In genomic region chr16:86199871-86200700, GRCh38 we compare ENCODE assay signal across 23 cellular contexts.
DNase-seq lines count a peak whose midpoint lies in the region; ATAC-seq and TF ChIP-seq lines count a peak whose summit lies in the region.
"Had no signal": no experiment of that assay in that cellular context is flagged by ENCODE, and none has a peak within 500 bp of the region (broad histone marks: within the 10 kb centered on the region; RNA-seq: fewer than 3 reads in every experiment).

No MANE protein-coding gene starts in this region.

- H2BK15ac ChIP-seq in mesenchymal stem cell (ENCODE audit: low read depth, poor library complexity, severe bottlenecking) = no peak overlapping the region

- H3K4me3 ChIP-seq in esophagus (ENCODE audit: low read depth in 1 of 2, low read length in 2 of 2) (no peak overlapping the region), mesenchymal stem cell (ENCODE audit: insufficient read depth in 1 of 2, low read depth in 1 of 2, low read length in 2 of 2) (no peak overlapping the region), smooth muscle cell (peak overlapping the region; percentile 23), breast epithelium (no peak overlapping the region)

- TF ChIP-seq POLR2A in breast epithelium (IDR thresholded peaks at IDR 0.05) = no peak

- H3K4me1 ChIP-seq in esophagus (ENCODE audit: control insufficient read depth in 2 of 2, insufficient read depth in 2 of 2, low read length in 1 of 2) = no peaks in the 10 kb centered on the region
- H3K4me1 ChIP-seq in mesenchymal stem cell (ENCODE audit: control insufficient read depth, insufficient read depth, low read depth, low read length) = peaks cover 3% of the 10 kb centered on the region
- peaks cover 36% of the 10 kb centered on the region for H3K4me1 ChIP-seq in smooth muscle cell (ENCODE audit: low read depth)
- H3K4me1 ChIP-seq in breast epithelium = no peaks in the 10 kb centered on the region

- H2AK5ac ChIP-seq in mesenchymal stem cell (ENCODE audit: low read length, severe bottlenecking) = no peak overlapping the region

- H3K4me2 ChIP-seq in mesenchymal stem cell (ENCODE audit: low read length, poor library complexity, severe bottlenecking) (no peak overlapping the region), smooth muscle cell (peak overlapping the region; percentile 81)

- H3K18ac ChIP-seq in mesenchymal stem cell (ENCODE audit: low read depth in 1 of 2, low read length in 2 of 2) = peak overlapping the region; percentile 62 to 77

- H2BK120ac ChIP-seq in mesenchymal stem cell (ENCODE audit: low read depth, low read length) = peak overlapping the region; percentile 61

- intact Hi-C loops in breast epithelium (cut with DNase I; ENCODE audit: low total_unique reads) = no loop called here

- peaks cover 0 to 2% of the 10 kb centered on the region in 2 donors for H3K9me3 ChIP-seq in esophagus (ENCODE audit: control insufficient read depth in 2 of 2, insufficient read depth in 1 of 2, low read depth in 1 of 2, low read length in 1 of 2)
- no peaks in the 10 kb centered on the region for H3K9me3 ChIP-seq in mesenchymal stem cell (ENCODE audit: control insufficient read depth, low read length)
- no peaks in the 10 kb centered on the region for H3K9me3 ChIP-seq in smooth muscle cell (replicated peaks; ENCODE audit: low read depth)
- H3K9me3 ChIP-seq in breast epithelium = no peaks in the 10 kb centered on the region

- no peak for ATAC-seq in HG02588 (IDR thresholded peaks at IDR 0.05; ENCODE audit: unreplicated experiment)
- ATAC-seq: activated CD4-positive, CD25-positive, alpha-beta regulatory T cell treated with anti-CD3 and anti-CD28 coated beads, Interleukin-2, amount 50 U/mL, for 24 hours; activated CD8-positive, alpha-beta T cell treated with anti-CD3 and anti-CD28 coated beads, Interleukin-2, amount 10 ng/mL, durations not matched to agents 7 days and 5 days; SK-N-SH treated with all-trans-retinoic acid at 6 μM for 48 hours had no signal

- no peak overlapping the region for H3K9ac ChIP-seq in mesenchymal stem cell (ENCODE audit: low read length)
- H3K9ac ChIP-seq in smooth muscle cell (ENCODE audit: low read depth) = peak overlapping the region; percentile 89

- no peak overlapping the region for H3K23ac ChIP-seq in mesenchymal stem cell (ENCODE audit: low read length in 2 of 2)

- H3K27me3 ChIP-seq in esophagus (ENCODE audit: control insufficient read depth in 1 of 2, insufficient read depth in 2 of 2, low read length in 2 of 2) = peaks cover 0 to 5% of the 10 kb centered on the region in 2 donors
- H3K27me3 ChIP-seq in mesenchymal stem cell (ENCODE audit: control insufficient read depth in 1 of 2, insufficient read depth in 1 of 2, low read length in 2 of 2) = peaks cover 53 to 88% of the 10 kb centered on the region in 2 experiments
- H3K27me3 ChIP-seq in smooth muscle cell (ENCODE audit: low read depth) = no peaks in the 10 kb centered on the region
- H3K27me3 ChIP-seq in breast epithelium = peaks cover 0 to 81% of the 10 kb centered on the region in 2 donors

- no peak overlapping the region for H2BK5ac ChIP-seq in mesenchymal stem cell (ENCODE audit: low read depth, low read length, poor library complexity, severe bottlenecking)

- TF ChIP-seq CTCF in smooth muscle cell (IDR thresholded peaks at IDR 0.05; ENCODE audit: borderline replicate concordance, insufficient read depth, poor library complexity, severe bottlenecking) (no peak), breast epithelium (IDR thresholded peaks at IDR 0.05) (no peak)

- H3K14ac ChIP-seq in mesenchymal stem cell (ENCODE audit: low read length in 2 of 2) = no peak overlapping the region

- H3K4ac ChIP-seq in mesenchymal stem cell (ENCODE audit: low read depth in 1 of 2, low read length in 2 of 2) = peak overlapping the region in 1 of 2 experiments; percentile 54

- peak overlapping the region; percentile 68 for H4K91ac ChIP-seq in mesenchymal stem cell (ENCODE audit: low read length)

- peak overlapping the region; percentile 54 for H4K8ac ChIP-seq in mesenchymal stem cell (ENCODE audit: low read length)

- H4K20me1 ChIP-seq in smooth muscle cell (ENCODE audit: low read depth) = no peaks in the 10 kb centered on the region

- H2AFZ ChIP-seq in mesenchymal stem cell (ENCODE audit: low read depth, low read length) (no peak overlapping the region), smooth muscle cell (ENCODE audit: low read depth) (no peak overlapping the region)

- H3K27ac ChIP-seq in esophagus (ENCODE audit: low read depth in 2 of 2, low read length in 1 of 2) (peak overlapping the region; percentile 69 to 83), mesenchymal stem cell (ENCODE audit: low read length, poor library complexity, severe bottlenecking) (no peak overlapping the region), smooth muscle cell (ENCODE audit: low read depth) (peak overlapping the region; percentile 97), breast epithelium (no peak overlapping the region)
- H3K27ac ChIP-seq: C4-2B had no signal

- 47 to 53% methylated on average over 28 of the region's 28 CpGs for WGBS in esophagus, 2 donors
- WGBS in mesenchymal stem cell = 65% methylated on average over 22 of the region's 28 CpGs
- WGBS in smooth muscle cell (ENCODE audit: low lambda C conversion rate) = 35% methylated on average over 28 of the region's 28 CpGs

- H2BK12ac ChIP-seq in mesenchymal stem cell (ENCODE audit: low read length in 2 of 2) = peak overlapping the region in 1 of 2 experiments; percentile 84

- no peaks in the 10 kb centered on the region for H3K36me3 ChIP-seq in esophagus (ENCODE audit: control insufficient read depth in 2 of 2, insufficient read depth in 2 of 2, low read length in 1 of 2)
- H3K36me3 ChIP-seq in mesenchymal stem cell (ENCODE audit: control insufficient read depth in 1 of 2, insufficient read depth in 2 of 2, low read depth in 1 of 2, low read length in 2 of 2) = no peaks in the 10 kb centered on the region
- no peaks in the 10 kb centered on the region for H3K36me3 ChIP-seq in smooth muscle cell (ENCODE audit: low read depth)
- no peaks in the 10 kb centered on the region for H3K36me3 ChIP-seq in breast epithelium

- H3K79me2 ChIP-seq in smooth muscle cell (ENCODE audit: low read depth) = no peaks in the 10 kb centered on the region

- H3K79me1 ChIP-seq in mesenchymal stem cell (replicated peaks; ENCODE audit: low read length, poor library complexity, severe bottlenecking) = no peaks in the 10 kb centered on the region

- H3F3A ChIP-seq in smooth muscle cell (ENCODE audit: low read depth) = peaks cover 19% of the 10 kb centered on the region

- DNase-seq in HCEC 1CT (peak; percentile 22), mesenchymal stem cell (peak; percentile 71), smooth muscle cell (lab: John Stamatoyannopoulos, UW; ENCODE audit: unreplicated experiment) (no peak), breast epithelium (ENCODE audit: low spot score in 2 of 2) (no peak), RKO (ENCODE audit: low spot score) (no peak), NCI-H1105 (lab: John Stamatoyannopoulos, UW) (no peak)
- DNase-seq: ACHN; activated CD8-positive, alpha-beta T cell treated with anti-CD3 and anti-CD28 coated beads, Interleukin-2, amount 10 ng/mL, durations not matched to agents 7 days and 5 days; activated naive CD4-positive, alpha-beta T cell; activated T-cell treated with anti-CD3 and anti-CD28 coated beads, Interleukin-2, amount 50 U/mL, for 1 hour; hippocampal formation; kidney; NCI-H1092 treated with DMSO at 0.1 percent for 48 hours; NCI-H2081; NCI-H510A; NK-92 treated with Interleukin-12 subunit alpha and Interleukin-12 subunit beta, amount 100 ng/mL, for 24 hours; small intestine; stimulated activated CD4-positive, alpha-beta T cell treated with anti-CD3 and anti-CD28 coated beads, Interleukin-2, amount 100 ng/mL, for 48 hours had no signal

Comparison
In these comparisons a context has a peak if more than half of its experiments do, and no peak if none do; other contexts are left out.
1. DNase-seq: peak in HCEC 1CT (single experiment) and mesenchymal stem cell (single experiment); none in smooth muscle cell (single experiment), breast epithelium (0 of 2), RKO (single experiment) and NCI-H1105 (single experiment).
2. H3K27ac ChIP-seq: peak in esophagus (2 of 2) and smooth muscle cell (single experiment); none in mesenchymal stem cell (single experiment) and breast epithelium (0 of 2).